In the genomic region with DNA sequence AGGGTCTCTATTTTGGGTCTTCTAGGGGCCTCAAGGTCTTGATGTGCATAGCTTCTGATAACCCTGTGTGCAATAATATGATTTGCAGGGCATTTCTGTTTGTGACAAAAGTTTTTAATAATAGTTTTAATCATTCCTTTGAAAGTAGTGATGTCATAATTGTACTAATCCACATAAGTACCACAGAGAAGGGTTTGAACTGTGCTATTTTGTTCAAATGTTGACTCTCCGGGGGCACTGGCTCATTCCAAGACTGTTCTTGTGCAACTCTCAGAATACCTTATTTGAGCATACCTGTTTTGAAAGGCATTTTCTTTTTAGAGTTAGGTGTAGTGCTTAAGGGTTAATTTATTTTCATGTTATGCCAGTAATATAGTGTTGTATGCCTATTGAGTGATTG, we compare ENCODE assay signal across 1 cellular context.
A peak's percentile ranks its signal among the peaks of the same experiment; 100 is the strongest.
TF ChIP-seq lines count a peak whose summit lies in the region.

No MANE protein-coding gene starts in this region.

TF ChIP-seq in HepG2, 621 proteins besides CTCF, POLR2A, EP300 and RAD21:
- TF ChIP-seq ATF7 (IDR thresholded peaks at IDR 0.05): peak; percentile 76
- TF ChIP-seq ATF7 (CRISPR knock-in tag; IDR thresholded peaks at IDR 0.05): no peak
- TF ChIP-seq FOXM1 (CRISPR knock-in tag; IDR thresholded peaks at IDR 0.05): no peak
- no peak for TF ChIP-seq ZSCAN29 (CRISPR knock-in tag; conservative IDR thresholded peaks at IDR 0.05)
- no peak for TF ChIP-seq ZNF232 (CRISPR knock-in tag; IDR thresholded peaks at IDR 0.05; ENCODE audit: borderline replicate concordance)
- TF ChIP-seq ZNF775 (CRISPR knock-in tag; IDR thresholded peaks at IDR 0.05; ENCODE audit: borderline replicate concordance): no peak
- no peak for TF ChIP-seq ZNF891 (CRISPR knock-in tag; IDR thresholded peaks at IDR 0.05)
- no peak for TF ChIP-seq ZNF432 (CRISPR knock-in tag; IDR thresholded peaks at IDR 0.05; ENCODE audit: borderline replicate concordance)
- TF ChIP-seq ZNF510 (CRISPR knock-in tag; IDR thresholded peaks at IDR 0.05; ENCODE audit: low read depth): no peak
- peak; percentile 48; the same call in 1 of the 2 replicates for TF ChIP-seq CREB1 (IDR thresholded peaks at IDR 0.05)
- TF ChIP-seq CREB1 (CRISPR knock-in tag; IDR thresholded peaks at IDR 0.05): no peak
- no peak for TF ChIP-seq SNAPC5 (CRISPR knock-in tag; IDR thresholded peaks at IDR 0.05; ENCODE audit: borderline replicate concordance)
- no peak for TF ChIP-seq ZNF747 (CRISPR knock-in tag; IDR thresholded peaks at IDR 0.05; ENCODE audit: borderline replicate concordance)
- TF ChIP-seq FOXK2 (IDR thresholded peaks at IDR 0.05): no peak
TF ChIP-seq in HepG2: peak in this region for 2.
